2 cellular contexts compared by ENCODE assay signal in genomic region chr7:134553976-134554375, GRCh38.
TF ChIP-seq lines count a peak whose summit lies in the region.

No MANE protein-coding gene starts in this region.

TF ChIP-seq in HEK293, 187 proteins besides CTCF, POLR2A, EP300 and RAD21 (continued from another document):
- TF ChIP-seq BCL11A (tag by site-specific recombination; IDR thresholded peaks at IDR 0.05; ENCODE audit: low read depth) (no peak), ZNF561 (tag by site-specific recombination; IDR thresholded peaks at IDR 0.05; ENCODE audit: borderline replicate concordance) (no peak)

TF ChIP-seq in WTC11, 78 proteins besides CTCF, POLR2A, EP300 and RAD21 (continued from another document):
- TF ChIP-seq, protein P1, sequence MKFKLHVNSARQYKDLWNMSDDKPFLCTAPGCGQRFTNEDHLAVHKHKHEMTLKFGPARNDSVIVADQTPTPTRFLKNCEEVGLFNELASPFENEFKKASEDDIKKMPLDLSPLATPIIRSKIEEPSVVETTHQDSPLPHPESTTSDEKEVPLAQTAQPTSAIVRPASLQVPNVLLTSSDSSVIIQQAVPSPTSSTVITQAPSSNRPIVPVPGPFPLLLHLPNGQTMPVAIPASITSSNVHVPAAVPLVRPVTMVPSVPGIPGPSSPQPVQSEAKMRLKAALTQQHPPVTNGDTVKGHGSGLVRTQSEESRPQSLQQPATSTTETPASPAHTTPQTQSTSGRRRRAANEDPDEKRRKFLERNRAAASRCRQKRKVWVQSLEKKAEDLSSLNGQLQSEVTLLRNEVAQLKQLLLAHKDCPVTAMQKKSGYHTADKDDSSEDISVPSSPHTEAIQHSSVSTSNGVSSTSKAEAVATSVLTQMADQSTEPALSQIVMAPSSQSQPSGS (CRISPR knock-in tag; IDR thresholded peaks at IDR 0.05; ENCODE audit: borderline replicate concordance, low read depth): no peak
- TF ChIP-seq RORB (CRISPR knock-in tag; IDR thresholded peaks at IDR 0.05): no peak
- no peak for TF ChIP-seq TCF7 (CRISPR knock-in tag; IDR thresholded peaks at IDR 0.05; ENCODE audit: low read depth)
- TF ChIP-seq, protein P2, sequence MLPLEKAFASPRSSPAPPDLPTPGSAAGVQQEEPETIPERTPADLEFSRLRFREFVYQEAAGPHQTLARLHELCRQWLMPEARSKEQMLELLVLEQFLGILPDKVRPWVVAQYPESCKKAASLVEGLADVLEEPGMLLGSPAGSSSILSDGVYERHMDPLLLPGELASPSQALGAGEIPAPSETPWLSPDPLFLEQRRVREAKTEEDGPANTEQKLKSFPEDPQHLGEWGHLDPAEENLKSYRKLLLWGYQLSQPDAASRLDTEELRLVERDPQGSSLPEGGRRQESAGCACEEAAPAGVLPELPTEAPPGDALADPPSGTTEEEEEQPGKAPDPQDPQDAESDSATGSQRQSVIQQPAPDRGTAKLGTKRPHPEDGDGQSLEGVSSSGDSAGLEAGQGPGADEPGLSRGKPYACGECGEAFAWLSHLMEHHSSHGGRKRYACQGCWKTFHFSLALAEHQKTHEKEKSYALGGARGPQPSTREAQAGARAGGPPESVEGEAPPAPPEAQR (CRISPR knock-in tag; IDR thresholded peaks at IDR 0.05): no peak
- TF ChIP-seq SOX15 (CRISPR knock-in tag; IDR thresholded peaks at IDR 0.05): no peak
- TF ChIP-seq ZNF232 (CRISPR knock-in tag; IDR thresholded peaks at IDR 0.05): no peak
- TF ChIP-seq ZNF532 (CRISPR knock-in tag; IDR thresholded peaks at IDR 0.05; ENCODE audit: borderline replicate concordance): no peak
